8 cellular contexts compared by ENCODE assay signal in genomic region chr2:98487806-98488189, GRCh38. TPM values are rescaled to one million over a fixed set of nuclear protein-coding genes. Genes with fewer than 3 reads are reported as not detected.
DNase-seq lines count a peak whose midpoint lies in the region; ATAC-seq and TF ChIP-seq lines count a peak whose summit lies in the region.

No MANE protein-coding gene starts in this region.

- peak; percentile 56 for DNase-seq in activated CD8-positive, alpha-beta memory T cell treated with anti-CD3 and anti-CD28 coated beads, Interleukin-2, amount 50 U/mL, for 4 hours
- no peak for DNase-seq in activated CD8-positive, alpha-beta memory T cell treated with anti-CD3 and anti-CD28 coated beads, Interleukin-2, amount 50 U/mL, for 48 hours
- peak; percentile 85 for DNase-seq in HuH-7 (ENCODE audit: low spot score)
- DNase-seq in T-helper 9 cell, result peak; percentile 33
- DNase-seq in endothelial cell (ENCODE audit: low spot score), result peak; percentile 38
- DNase-seq in retinal pigment epithelial cell (ENCODE audit: low read depth), result no peak
- no peak for DNase-seq in anterior cingulate cortex (lab: John Stamatoyannopoulos, UW)

- peak; percentile 46 for ATAC-seq in GM21576 (IDR thresholded peaks at IDR 0.05; ENCODE audit: unreplicated experiment)

- H3K4me3 Mint-ChIP-seq in endothelial cell (ENCODE audit: unreplicated experiment), result no peak overlapping the region

- no peaks in the 10 kb centered on the region for H3K9me3 Mint-ChIP-seq in endothelial cell (ENCODE audit: unreplicated experiment)

- H3K27me3 Mint-ChIP-seq in endothelial cell (ENCODE audit: unreplicated experiment), result peaks cover 3% of the 10 kb centered on the region

- TF ChIP-seq CTCF in endothelial cell (IDR thresholded peaks at IDR 0.05; ENCODE audit: unreplicated experiment) (peak; percentile 67), retinal pigment epithelial cell (conservative IDR thresholded peaks at IDR 0.05; ENCODE audit: low read depth, low read length) (peak; percentile 67)

- H3K4me3 ChIP-seq in retinal pigment epithelial cell (ENCODE audit: low read length), result no peak overlapping the region

- H3K4me1 Mint-ChIP-seq in endothelial cell (ENCODE audit: unreplicated experiment), result peaks cover 33% of the 10 kb centered on the region

- H3K27ac Mint-ChIP-seq in endothelial cell (ENCODE audit: unreplicated experiment), result no peak overlapping the region

- H3K36me3 Mint-ChIP-seq in endothelial cell (ENCODE audit: low read depth, unreplicated experiment), result no peaks in the 10 kb centered on the region

RNA-seq across cellular contexts. Expression of gene INPP4A, which starts 43.1 kb away (rescaled TPM):
- 26.8 TPM for total RNA-seq in endothelial cell (ENCODE audit: unreplicated experiment)

Comparison
In these comparisons a context has a peak if more than half of its experiments do, and no peak if none do; other contexts are left out.
1. DNase-seq: peak in activated CD8-positive, alpha-beta memory T cell treated with anti-CD3 and anti-CD28 coated beads, Interleukin-2, amount 50 U/mL, for 4 hours (single experiment), HuH-7 (single experiment), T-helper 9 cell (single experiment) and endothelial cell (single experiment); none in activated CD8-positive, alpha-beta memory T cell treated with anti-CD3 and anti-CD28 coated beads, Interleukin-2, amount 50 U/mL, for 48 hours (single experiment), retinal pigment epithelial cell (single experiment) and anterior cingulate cortex (0 of 58).